Comparison of ENCODE assay signal across 8 cellular contexts in genomic region chr9:91037511-91038482, GRCh38.
A peak's percentile ranks its signal among the peaks of the same experiment; 100 is the strongest.
DNase-seq lines count a peak whose midpoint lies in the region; ATAC-seq and TF ChIP-seq lines count a peak whose summit lies in the region.

No MANE protein-coding gene starts in this region.

- TF ChIP-seq CTCF in H9 (conservative IDR thresholded peaks at IDR 0.05), result no peak

- H3K23me2 ChIP-seq in H9 (ENCODE audit: insufficient read length, low read depth, low read length, poor library complexity, severe bottlenecking), result no peaks in the 10 kb centered on the region

- H4K91ac ChIP-seq in H9 (ENCODE audit: insufficient read length, low read depth, low read length), result no peak overlapping the region

- H2BK15ac ChIP-seq in H9 (ENCODE audit: low read depth, low read length), result no peak overlapping the region

- H3K79me1 ChIP-seq in H9 (ENCODE audit: insufficient read depth, low read depth, low read length, poor library complexity, severe bottlenecking), result no peaks in the 10 kb centered on the region

- no peak overlapping the region for H3K4me2 ChIP-seq in H9 (ENCODE audit: insufficient read depth, insufficient read length, low read length)

- no peak overlapping the region for H3T11ph ChIP-seq in H9 (ENCODE audit: low read length)

- H3K27me3 ChIP-seq in H9 (ENCODE audit: insufficient read depth, low read length), result no peaks in the 10 kb centered on the region

- peak overlapping the region; percentile 67 for H3K14ac ChIP-seq in H9 (ENCODE audit: insufficient read depth, low read length)

- H3K27ac Mint-ChIP-seq in H9, result peak overlapping the region in 2 of 3 experiments; percentile 22 to 41; a peak in 1 of 7 replicates
- peak overlapping the region; percentile 76 for H3K27ac Mint-ChIP-seq in T-helper 2 cell treated with Interferon-gamma antibody and Interleukin-4, amounts not matched to agents 5 μg/mL and 100 μg/mL, for 36 hours

- no peaks in the 10 kb centered on the region for H3K9me3 ChIP-seq in H9 (ENCODE audit: control insufficient read depth, low read depth, low read length)

- no peak for ATAC-seq in GM18870 (IDR thresholded peaks at IDR 0.05; ENCODE audit: unreplicated experiment)
- ATAC-seq in HG03196 (IDR thresholded peaks at IDR 0.05; ENCODE audit: unreplicated experiment), result no peak
- ATAC-seq in activated CD4-positive, CD25-positive, alpha-beta regulatory T cell treated with anti-CD3 and anti-CD28 coated beads, Interleukin-2, amount 50 U/mL, for 24 hours, result no peak

- DNase-seq in H9 (no peak), fibroblast of the conjunctiva (ENCODE audit: low read depth) (peak; percentile 68), posterior vena cava (ENCODE audit: low spot score) (peak; percentile 90)
- DNase-seq in T-helper 2 cell treated with Interferon-gamma antibody and Interleukin-4, amounts not matched to agents 5 μg/mL and 100 μg/mL, for 36 hours (ENCODE audit: low spot score), result no peak
- DNase-seq in stimulated activated CD8-positive, alpha-beta memory T cell treated with anti-CD3 and anti-CD28 coated beads, Interleukin-4, amount 100 ng/mL, for 48 hours, result no peak

- no peak overlapping the region for H2AFZ ChIP-seq in H9 (ENCODE audit: low read length)

- no peak overlapping the region for H3K23ac ChIP-seq in H9 (ENCODE audit: insufficient read length, low read depth, low read length)

- no peak overlapping the region for H2BK20ac ChIP-seq in H9 (ENCODE audit: low read depth, low read length, poor library complexity, severe bottlenecking)

- intact Hi-C loops in posterior vena cava (cut with DNase I), result loop anchor here (2.0 to 10.0 kb wide), 2 partner anchors 389 to 397 kb away; no protein-coding TSS in a partner anchor

- no peaks in the 10 kb centered on the region; a peak in 1 of 7 replicates for H3K36me3 Mint-ChIP-seq in H9 (ENCODE audit: insufficient read depth in 1 of 3, low read depth in 3 of 3)
- no peaks in the 10 kb centered on the region for H3K36me3 Mint-ChIP-seq in T-helper 2 cell treated with Interferon-gamma antibody and Interleukin-4, amounts not matched to agents 5 μg/mL and 100 μg/mL, for 36 hours (ENCODE audit: low read depth)

- H3K9me3 Mint-ChIP-seq in H9, result no peaks in the 10 kb centered on the region
- H3K9me3 Mint-ChIP-seq in T-helper 2 cell treated with Interferon-gamma antibody and Interleukin-4, amounts not matched to agents 5 μg/mL and 100 μg/mL, for 36 hours, result no peaks in the 10 kb centered on the region

- H3K9ac ChIP-seq in H9 (ENCODE audit: extremely low read depth, insufficient read length, low read length), result no peak overlapping the region

- no peak overlapping the region for H2BK120ac ChIP-seq in H9 (ENCODE audit: low read depth, low read length, poor library complexity, severe bottlenecking)

- no peak overlapping the region for H2AK5ac ChIP-seq in H9 (ENCODE audit: insufficient read length, low read length)

- H3K4me3 Mint-ChIP-seq in H9, result no peak overlapping the region; a peak in 1 of 5 replicates
- peak overlapping the region; percentile 57 for H3K4me3 Mint-ChIP-seq in T-helper 2 cell treated with Interferon-gamma antibody and Interleukin-4, amounts not matched to agents 5 μg/mL and 100 μg/mL, for 36 hours

- H3K79me2 ChIP-seq in H9 (ENCODE audit: insufficient read depth, low read length), result no peaks in the 10 kb centered on the region

- H3K4ac ChIP-seq in H9 (ENCODE audit: low read depth, low read length), result no peak overlapping the region

- H3K18ac ChIP-seq in H9 (ENCODE audit: insufficient read length, low read depth, low read length), result no peak overlapping the region

- H3K27ac ChIP-seq in H9 (ENCODE audit: insufficient read length, low read depth, low read length), result no peak overlapping the region

- no peak overlapping the region for H2BK12ac ChIP-seq in H9 (ENCODE audit: insufficient read length, low read depth, low read length)

- no peaks in the 10 kb centered on the region for H3K4me1 ChIP-seq in H9 (ENCODE audit: insufficient read depth, low read length)

- H3K56ac ChIP-seq in H9 (ENCODE audit: insufficient read length, low read depth, low read length), result no peak overlapping the region

- WGBS in H9 (ENCODE audit: extremely low coverage, insufficient read length, low lambda C conversion rate), result no CpG with 5 or more reads among the region's 22 CpGs

- no peaks in the 10 kb centered on the region for H4K20me1 ChIP-seq in H9 (ENCODE audit: control insufficient read depth, insufficient read depth, insufficient read length)

- H2BK5ac ChIP-seq in H9 (ENCODE audit: insufficient read length, low read length), result no peak overlapping the region

- peaks cover 1% of the 10 kb centered on the region; the same call in 1 of the 2 replicates for H3K27me3 Mint-ChIP-seq in H9 (ENCODE audit: low read depth)
- no peaks in the 10 kb centered on the region for H3K27me3 Mint-ChIP-seq in T-helper 2 cell treated with Interferon-gamma antibody and Interleukin-4, amounts not matched to agents 5 μg/mL and 100 μg/mL, for 36 hours (ENCODE audit: low read depth)

- H4K8ac ChIP-seq in H9 (replicated peaks; ENCODE audit: insufficient read length, low read depth, low read length), result peak overlapping the region; percentile 4

- peak overlapping the region; percentile 2 for H4K5ac ChIP-seq in H9 (ENCODE audit: insufficient read length, low read depth, low read length)

- H3K4me1 Mint-ChIP-seq in H9, result peaks cover 15 to 23% of the 10 kb centered on the region in 2 experiments
- H3K4me1 Mint-ChIP-seq in T-helper 2 cell treated with Interferon-gamma antibody and Interleukin-4, amounts not matched to agents 5 μg/mL and 100 μg/mL, for 36 hours (ENCODE audit: low read depth), result peaks cover 54% of the 10 kb centered on the region

Comparison
In these comparisons a context has a peak if more than half of its experiments do, and no peak if none do; other contexts are left out.
1. DNase-seq: peak in fibroblast of the conjunctiva (single experiment) and posterior vena cava (single experiment); none in H9 (single experiment), T-helper 2 cell treated with Interferon-gamma antibody and Interleukin-4, amounts not matched to agents 5 μg/mL and 100 μg/mL, for 36 hours (single experiment) and stimulated activated CD8-positive, alpha-beta memory T cell treated with anti-CD3 and anti-CD28 coated beads, Interleukin-4, amount 100 ng/mL, for 48 hours (single experiment).